ENCODE assay signal across 23 cellular contexts in genomic region chr11:20597924-20598484, GRCh38. TPM values are rescaled to one million over a fixed set of nuclear protein-coding genes. Genes with fewer than 3 reads are reported as not detected.
DNase-seq lines count a peak whose midpoint lies in the region; ATAC-seq, FAIRE-seq and TF ChIP-seq lines count a peak whose summit lies in the region.
"Had no signal": no experiment of that assay in that cellular context is flagged by ENCODE, and none has a peak within 500 bp of the region (broad histone marks: within the 10 kb centered on the region; RNA-seq: fewer than 3 reads in every experiment).

No MANE protein-coding gene starts in this region.

- intact Hi-C loops in mammary epithelial cell (cut with micrococcal nuclease), result no loop called here
- intact Hi-C loops in breast epithelium (cut with DNase I; ENCODE audit: low total_unique reads), result no loop called here
- intact Hi-C loops in GM12878 (cut with micrococcal nuclease; ENCODE audit: unreplicated experiment), result no loop called here

- H3K9me3 ChIP-seq in mammary epithelial cell (replicated peaks; ENCODE audit: insufficient read depth, low read length) (no peaks in the 10 kb centered on the region), breast epithelium (no peaks in the 10 kb centered on the region), GM12878 (replicated peaks; ENCODE audit: control insufficient read depth, insufficient read depth, low read length) (no peaks in the 10 kb centered on the region; the same call in 2 of the 3 replicates), iPS-18a (ENCODE audit: control insufficient read depth, low read depth, low read length) (no peaks in the 10 kb centered on the region)

- H3K79me2 ChIP-seq in mammary epithelial cell (ENCODE audit: insufficient read depth, low read length) (no peaks in the 10 kb centered on the region), GM12878 (ENCODE audit: control insufficient read depth, insufficient read depth, low read length) (no peaks in the 10 kb centered on the region)

- no peak for ATAC-seq in GM12878
- no peak for ATAC-seq in naive thymus-derived CD8-positive, alpha-beta T cell
- ATAC-seq: HCT116, HepG2, SK-N-SH treated with all-trans-retinoic acid at 6 μM for 48 hours had no signal

- POLR2A ChIA-PET in GM12878 (lab: Charles Lee), result no interaction called here
- POLR2A ChIA-PET in naive thymus-derived CD8-positive, alpha-beta T cell (lab: Charles Lee), result no interaction called here

- no peak for TF ChIP-seq POLR2A in breast epithelium (IDR thresholded peaks at IDR 0.05)
- TF ChIP-seq POLR2A in GM12878 (IDR thresholded peaks at IDR 0.05; ENCODE audit: low read depth, low read length), result no peak
- TF ChIP-seq POLR2A in erythroblast (IDR thresholded peaks at IDR 0.05; ENCODE audit: low read length), result no peak

- RAD21 ChIA-PET in GM12878 (lab: Charles Lee; ENCODE audit: unreplicated experiment), result no interaction called here

- H3K4me3 Mint-ChIP-seq in naive thymus-derived CD8-positive, alpha-beta T cell, result no peak overlapping the region

- H3K27ac ChIP-seq in mammary epithelial cell (ENCODE audit: insufficient read depth, low read depth, low read length) (no peak overlapping the region), breast epithelium (no peak overlapping the region), GM12878 (ENCODE audit: control insufficient read depth, insufficient read depth) (no peak overlapping the region), iPS-18a (ENCODE audit: low read length) (no peak overlapping the region)
- H3K27ac ChIP-seq: BLaER1 had no signal

- no peak for DNase-seq in mammary epithelial cell
- no peak for DNase-seq in breast epithelium (ENCODE audit: low spot score in 2 of 2)
- no peak for DNase-seq in GM12878 (ENCODE audit: low read depth, low spot score)
- DNase-seq in naive thymus-derived CD8-positive, alpha-beta T cell, result no peak
- DNase-seq in islet precursor cell, result no peak
- DNase-seq in COLO829 (ENCODE audit: low spot score), result no peak
- DNase-seq in erythroblast (lab: John Stamatoyannopoulos, UW), result no peak
- DNase-seq: CD4-positive, alpha-beta memory T cell; DMS79; KBM-7; MV-4-11; NCI-H187; NCI-H345; NCI-H524 treated with DMSO at 0.1 percent for 48 hours; SIG-M5 had no signal

- H3K36me3 ChIP-seq in mammary epithelial cell (ENCODE audit: insufficient read depth, low read length), result no peaks in the 10 kb centered on the region
- no peaks in the 10 kb centered on the region for H3K36me3 ChIP-seq in breast epithelium
- H3K36me3 ChIP-seq in GM12878 (ENCODE audit: control insufficient read depth in 2 of 2, insufficient read depth in 2 of 2, low read length in 1 of 2), result no peaks in the 10 kb centered on the region
- H3K36me3 ChIP-seq in iPS-18a (ENCODE audit: control insufficient read depth, low read depth, low read length), result no peaks in the 10 kb centered on the region
- H3K36me3 ChIP-seq: BLaER1 had no signal

- peaks cover 6 to 13% (median 8%) of the 10 kb centered on the region in 4 donors for H3K4me1 Mint-ChIP-seq in naive thymus-derived CD8-positive, alpha-beta T cell

- BruUV-seq in mammary epithelial cell (replicated peaks; lab: Mats Ljungman, UMichigan) (no TSS peak), GM12878 (replicated peaks; lab: Mats Ljungman, UMichigan) (no TSS peak)

- H3K27me3 Mint-ChIP-seq in naive thymus-derived CD8-positive, alpha-beta T cell, result peaks cover 56 to 95% (median 77%) of the 10 kb centered on the region in 5 donors

- dilution Hi-C loops in mammary epithelial cell (cut with HindIII; ENCODE audit: low sequenced_read_pairs), result no loop called here

- peaks cover 21% of the 10 kb centered on the region for H3K4me1 ChIP-seq in mammary epithelial cell (ENCODE audit: insufficient read depth, low read length)
- no peaks in the 10 kb centered on the region for H3K4me1 ChIP-seq in breast epithelium
- no peaks in the 10 kb centered on the region for H3K4me1 ChIP-seq in GM12878 (ENCODE audit: control insufficient read depth, insufficient read depth, low read length)
- H3K4me1 ChIP-seq in iPS-18a (ENCODE audit: control insufficient read depth, low read depth, low read length), result peaks cover 7% of the 10 kb centered on the region
- H3K4me1 ChIP-seq: BLaER1 had no signal

- CTCF ChIA-PET in mammary epithelial cell (lab: Charles Lee; ENCODE audit: low non-redundant PET), result no interaction called here
- CTCF ChIA-PET in GM12878 (lab: Yijun Ruan, JAX), result no interaction called here

- TF ChIP-seq EP300 in GM12878 (IDR thresholded peaks at IDR 0.05; ENCODE audit: borderline replicate concordance in 1 of 2, control insufficient read depth in 1 of 2, low read depth in 2 of 2, low read length in 2 of 2), result no peak

- H2AFZ ChIP-seq in mammary epithelial cell (ENCODE audit: low read depth, low read length) (no peak overlapping the region), GM12878 (ENCODE audit: control insufficient read depth, low read depth, low read length) (no peak overlapping the region)

- H4K20me1 ChIP-seq in mammary epithelial cell (ENCODE audit: insufficient read depth, low read length) (peaks cover 3% of the 10 kb centered on the region), GM12878 (ENCODE audit: control insufficient read depth, insufficient read depth) (no peaks in the 10 kb centered on the region)
- H4K20me1 ChIP-seq: BLaER1 had no signal

- SMC1A ChIA-PET in GM12878 (lab: Charles Lee; ENCODE audit: uncharacterized antibody, unreplicated experiment), result no interaction called here

- TF ChIP-seq CTCF in mammary epithelial cell (conservative IDR thresholded peaks at IDR 0.05 in 1 of 2, IDR thresholded peaks at IDR 0.05 in 1 of 2; ENCODE audit: extremely low read depth in 1 of 2, insufficient read depth in 1 of 2, low read depth in 1 of 2, low read length in 2 of 2) (no peak), breast epithelium (IDR thresholded peaks at IDR 0.05) (no peak), GM12878 (IDR thresholded peaks at IDR 0.05 in 2 of 3, conservative IDR thresholded peaks at IDR 0.05 in 1 of 3; ENCODE audit: control insufficient read depth in 2 of 3, extremely low read depth in 1 of 3, insufficient read depth in 1 of 3, low read depth in 3 of 3, low read length in 3 of 3) (no peak)

- in situ Hi-C loops in mammary epithelial cell (cut with MboI; ENCODE audit: low sequenced_read_pairs in 2 of 2) (no loop called here), GM12878 (cut with MboI) (no loop called here)

- peak overlapping the region; percentile 10 for H3K4me2 ChIP-seq in mammary epithelial cell (ENCODE audit: insufficient read depth, low read depth, low read length)
- no peak overlapping the region for H3K4me2 ChIP-seq in GM12878 (ENCODE audit: control insufficient read depth, insufficient read depth)
- H3K4me2 ChIP-seq: BLaER1 had no signal

- 3% methylated on average over 19 of the region's 34 CpGs for WGBS in mammary epithelial cell (ENCODE audit: low coverage, missing lambda C conversion rate)
- 18% methylated on average over 13 of the region's 34 CpGs for WGBS in GM12878 (ENCODE audit: insufficient coverage, insufficient replicate concordance, low lambda C conversion rate, missing lambda C conversion rate)

- no peak for TF ChIP-seq RAD21 in GM12878 (IDR thresholded peaks at IDR 0.05; ENCODE audit: insufficient read depth, low read depth, low read length)

- no peak overlapping the region for H3K27ac Mint-ChIP-seq in naive thymus-derived CD8-positive, alpha-beta T cell
- H3K27ac Mint-ChIP-seq: CD4-positive, alpha-beta memory T cell had no signal

- H3K36me3 Mint-ChIP-seq in naive thymus-derived CD8-positive, alpha-beta T cell, result peaks cover 0 to 21% (median 4%) of the 10 kb centered on the region in 3 donors

- FAIRE-seq in GM12878 (lab: Jason Lieb, UNC), result no peak
- FAIRE-seq: HepG2 had no signal

- peaks cover 50% of the 10 kb centered on the region for H3K27me3 ChIP-seq in mammary epithelial cell (ENCODE audit: insufficient read depth, low read length)
- H3K27me3 ChIP-seq in breast epithelium, result peaks cover 9 to 79% of the 10 kb centered on the region in 2 donors
- H3K27me3 ChIP-seq in GM12878 (replicated peaks in 1 of 2; ENCODE audit: control insufficient read depth in 2 of 2, insufficient read depth in 2 of 2, low read length in 1 of 2), result peaks cover 5 to 38% of the 10 kb centered on the region in 2 experiments
- peaks cover 96% of the 10 kb centered on the region for H3K27me3 ChIP-seq in iPS-18a (ENCODE audit: control insufficient read depth, insufficient read depth, low read length)

- H3K4me3 ChIP-seq in mammary epithelial cell (replicated peaks in 1 of 3; ENCODE audit: insufficient read depth in 1 of 3, low read depth in 2 of 3, low read length in 3 of 3) (no peak overlapping the region), breast epithelium (no peak overlapping the region), GM12878 (no peak overlapping the region), iPS-18a (ENCODE audit: low read length) (peak overlapping the region; percentile 48)
- H3K4me3 ChIP-seq: BLaER1 had no signal

- no peak overlapping the region for H3K9ac ChIP-seq in mammary epithelial cell (ENCODE audit: insufficient read depth, low read length)
- no peak overlapping the region for H3K9ac ChIP-seq in GM12878 (ENCODE audit: control insufficient read depth, insufficient read depth, low read length)
- no peak overlapping the region for H3K9ac ChIP-seq in iPS-18a (ENCODE audit: low read length)
- H3K9ac ChIP-seq: BLaER1 had no signal

- peaks cover 3 to 15% (median 10%) of the 10 kb centered on the region in 9 donors for H3K9me3 Mint-ChIP-seq in naive thymus-derived CD8-positive, alpha-beta T cell

TF ChIP-seq in GM12878, 131 proteins besides CTCF, POLR2A, EP300 and RAD21 (continues in another document):
- no peak for TF ChIP-seq NFIC (IDR thresholded peaks at IDR 0.05; ENCODE audit: low read depth, low read length)

RNA-seq across cellular contexts. Expression of gene SLC6A5, which starts 1.4 kb away (rescaled TPM):
- total RNA-seq in mammary epithelial cell (under 1 TPM in 1 of 2 donors, not detected in 1; under 0.01 TPM), breast epithelium (not detected), GM12878 (2014; rRNA removed) (not detected in 2 replicates), GM12878 (2014; rRNA removed; fragmentation: Illumina TruSeq; extraction: Trizol) (not detected in 2 replicates), GM12878 (2021) (not detected in 2 replicates)
- polyA plus RNA-seq in mammary epithelial cell (not detected), GM12878 (2011; rRNA removed) (0.01 TPM in 1 of 2 replicates, not detected in the other), GM12878 (2014; fragmentation: Illumina TruSeq; extraction: Trizol) (not detected in 2 replicates), GM12878 (2014; fragmentation: Nextera tagmentation; extraction: Ambion mirVana) (not detected), GM12878 (2014; rRNA removed) (not detected in 2 replicates), GM12878 (2016; fragmentation: Nextera tagmentation; extraction: Ambion mirVana) (not detected)
- polyA minus RNA-seq in mammary epithelial cell, result not detected
- not detected in 2 replicates for total RNA-seq in GM12878 (2013; cell fraction: nucleolus; rRNA removed)
- not detected for polyA plus RNA-seq in GM12878 (2011; ENCODE audit: low read depth)
- not detected in 2 replicates for polyA plus RNA-seq in GM12878 (2011; cell fraction: cytosol; rRNA removed)
- 0.01 TPM in 1 of 2 replicates, not detected in the other for polyA plus RNA-seq in GM12878 (2011; cell fraction: nucleus; rRNA removed)
- polyA plus RNA-seq in GM12878 (2012), result not detected in 2 replicates
- polyA minus RNA-seq in GM12878 (2011; rRNA and poly(A)+ RNA removed), result not detected in 2 replicates
- not detected in 2 replicates for polyA minus RNA-seq in GM12878 (2011; cell fraction: cytosol; rRNA and poly(A)+ RNA removed)
- not detected in 2 replicates for polyA minus RNA-seq in GM12878 (2011; cell fraction: nucleus; rRNA and poly(A)+ RNA removed)
- not detected for total RNA-seq in naive thymus-derived CD8-positive, alpha-beta T cell
- not detected for polyA plus RNA-seq in naive thymus-derived CD8-positive, alpha-beta T cell
- total RNA-seq: A673; CD4-positive, alpha-beta memory T cell; G401; HepG2; RPMI7951 had no signal
- polyA plus RNA-seq: CD4-positive, alpha-beta memory T cell; HepG2 had no signal
